In genomic region chr4:163201358-163201757, GRCh38 we compare ENCODE assay signal across 1 cellular context.
TF ChIP-seq lines count a peak whose summit lies in the region.

No MANE protein-coding gene starts in this region.

TF ChIP-seq in K562, 482 proteins besides CTCF, POLR2A, EP300 and RAD21 (continued from another document and continues in another):
- no peak for TF ChIP-seq CHD7 (IDR thresholded peaks at IDR 0.05; ENCODE audit: low read depth, low read length)
- TF ChIP-seq HMBOX1 (IDR thresholded peaks at IDR 0.05), result 0 out of 2 replicates have a peak, but pooled peaks have one; percentile 56
- no peak for TF ChIP-seq TAF7 (tag; IDR thresholded peaks at IDR 0.05)
- TF ChIP-seq CCNT2 (IDR thresholded peaks at IDR 0.05; ENCODE audit: borderline replicate concordance, extremely low read depth, insufficient read length, low read depth, low read length), result peak; percentile 58
- no peak for TF ChIP-seq PRDM10 (IDR thresholded peaks at IDR 0.05; ENCODE audit: partially characterized antibody)
- no peak for TF ChIP-seq HNRNPL (IDR thresholded peaks at IDR 0.05; ENCODE audit: low read depth, low read length)
- no peak for TF ChIP-seq ZNF239 (CRISPR knock-in tag; IDR thresholded peaks at IDR 0.05)
- TF ChIP-seq L3MBTL2 (IDR thresholded peaks at IDR 0.05), result no peak
- TF ChIP-seq ATF4 (CRISPR knock-in tag; IDR thresholded peaks at IDR 0.05), result no peak
- no peak for TF ChIP-seq ZZZ3 (IDR thresholded peaks at IDR 0.05)
- no peak for TF ChIP-seq HIVEP1 (CRISPR knock-in tag; IDR thresholded peaks at IDR 0.05)
- peak; percentile 65; the same call in 1 of the 2 replicates for TF ChIP-seq SMARCE1 (IDR thresholded peaks at IDR 0.05)
- TF ChIP-seq MECOM (CRISPR knock-in tag; IDR thresholded peaks at IDR 0.05), result no peak
- TF ChIP-seq SOX6 (IDR thresholded peaks at IDR 0.05), result peak; percentile 60; the same call in 1 of the 2 replicates
- TF ChIP-seq ZNF277 (CRISPR knock-in tag; IDR thresholded peaks at IDR 0.05; ENCODE audit: borderline replicate concordance), result no peak
- no peak for TF ChIP-seq CEBPZ (IDR thresholded peaks at IDR 0.05; ENCODE audit: borderline replicate concordance, low read depth, low read length)
- no peak for TF ChIP-seq SREBF2 (CRISPR knock-in tag; IDR thresholded peaks at IDR 0.05)
- 0 out of 2 replicates have a peak, but pooled peaks have one; percentile 16 for TF ChIP-seq FOSL1 (tag; conservative IDR thresholded peaks at IDR 0.05)
- TF ChIP-seq DEAF1 (CRISPR knock-in tag; IDR thresholded peaks at IDR 0.05), result no peak
- no peak for TF ChIP-seq ZNF24 (IDR thresholded peaks at IDR 0.05)
- TF ChIP-seq CEBPB (tag; IDR thresholded peaks at IDR 0.05), result no peak
- no peak for TF ChIP-seq HOMEZ (CRISPR knock-in tag; IDR thresholded peaks at IDR 0.05)
- no peak for TF ChIP-seq HLTF (IDR thresholded peaks at IDR 0.05)
- TF ChIP-seq POLR2AphosphoS5 (IDR thresholded peaks at IDR 0.05; ENCODE audit: control insufficient read depth, insufficient read depth, low read depth, low read length), result 0 out of 2 replicates have a peak, but pooled peaks have one; percentile 26
